ENCODE assay signal across 10 cellular contexts in the genomic region with DNA sequence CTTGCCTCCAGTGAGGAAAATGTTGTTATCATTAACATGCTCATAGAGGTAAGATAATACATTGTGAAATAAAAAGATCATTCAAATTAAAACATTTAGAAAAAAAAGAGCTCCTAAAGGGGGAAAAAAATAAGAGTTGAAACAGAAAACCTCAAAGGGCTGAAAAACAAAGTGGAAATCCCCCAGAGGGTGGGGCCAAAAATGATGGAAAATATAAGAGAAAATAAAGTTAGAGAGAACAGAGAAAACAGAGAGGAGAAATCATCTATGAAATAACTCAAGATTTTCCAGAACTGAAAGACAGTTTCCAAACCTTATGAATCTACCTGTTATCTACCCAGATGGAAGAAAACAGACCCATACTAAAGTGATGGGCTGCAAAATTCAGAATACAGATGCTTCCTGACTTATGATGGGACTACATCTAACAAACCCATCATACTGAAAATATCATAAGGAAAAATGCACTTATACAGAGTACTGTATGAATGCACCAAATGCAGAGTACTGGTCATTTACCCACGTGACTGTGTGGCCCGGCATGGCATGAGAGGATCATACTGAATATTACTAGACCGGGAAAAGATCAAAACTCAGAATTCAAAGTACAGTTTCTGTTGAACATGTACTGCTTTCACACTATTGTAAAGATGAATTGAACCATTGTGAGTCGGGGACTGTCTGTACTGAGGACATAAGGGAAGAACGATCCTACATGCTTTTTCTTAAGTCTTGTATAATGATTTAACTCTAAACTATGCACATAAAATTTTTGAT. TPM values are rescaled to one million over a fixed set of nuclear protein-coding genes. Genes with fewer than 3 reads are reported as not detected.
A peak's percentile ranks its signal among the peaks of the same experiment; 100 is the strongest.
DNase-seq lines count a peak whose midpoint lies in the region; ATAC-seq, FAIRE-seq and TF ChIP-seq lines count a peak whose summit lies in the region.
"Had no signal": no experiment of that assay in that cellular context is flagged by ENCODE, and none has a peak within 500 bp of the region (broad histone marks: within the 10 kb centered on the region; RNA-seq: fewer than 3 reads in every experiment).

No MANE protein-coding gene starts in this region.

- no peak for ATAC-seq in GM23338

- H3K14ac ChIP-seq in H1 (ENCODE audit: insufficient read length), result no peak overlapping the region

- 88% methylated on average over 5 of the region's 5 CpGs; no CpG with 5 or more reads in 1 of the 2 experiments for WGBS in H1 (ENCODE audit: extremely low coverage in 1 of 2, insufficient coverage in 1 of 2, insufficient read length in 1 of 2, insufficient replicate concordance in 2 of 2, low coverage in 1 of 2, low lambda C conversion rate in 2 of 2, missing lambda C conversion rate in 1 of 2), 2 experiments

- no peak for TF ChIP-seq POLR2A in H1 (IDR thresholded peaks at IDR 0.05; ENCODE audit: control extremely low read depth in 1 of 2, low read depth in 2 of 2, low read length in 2 of 2)
- no peak for TF ChIP-seq POLR2A in GM12891 (IDR thresholded peaks at IDR 0.05; ENCODE audit: low read depth, low read length)

- peaks cover 7% of the 10 kb centered on the region for H3K79me1 ChIP-seq in H1 (ENCODE audit: low read depth, low read length)

- H3K56ac ChIP-seq in H1 (replicated peaks; ENCODE audit: insufficient read length, low read depth, low read length), result no peak overlapping the region

- no peak for TF ChIP-seq RAD21 in H1 (IDR thresholded peaks at IDR 0.05 in 1 of 2, conservative IDR thresholded peaks at IDR 0.05 in 1 of 2; ENCODE audit: low read depth in 2 of 2, low read length in 2 of 2)

- H4K20me1 ChIP-seq in GM23338 (replicated peaks; ENCODE audit: insufficient read depth), result peaks cover 49% of the 10 kb centered on the region
- H4K20me1 ChIP-seq in H1 (replicated peaks in 1 of 2; ENCODE audit: control insufficient read depth in 1 of 2, insufficient read depth in 2 of 2, low read length in 2 of 2), result peaks cover 2 to 13% of the 10 kb centered on the region in 2 experiments

- no peak overlapping the region for H2BK120ac ChIP-seq in H1 (replicated peaks; ENCODE audit: low read depth, low read length)

- H3K27ac Mint-ChIP-seq in GM23338, result peak overlapping the region; percentile 60; the same call in 1 of the 2 replicates

- H3K27ac ChIP-seq in GM23338 (ENCODE audit: low read depth) (peak overlapping the region; percentile 65), H1 (ENCODE audit: low read depth, low read length) (no peak overlapping the region), parathyroid adenoma (no peak overlapping the region)

- H3K23ac ChIP-seq in H1 (ENCODE audit: insufficient read length), result no peak overlapping the region

- peaks cover 3% of the 10 kb centered on the region for H3K27me3 Mint-ChIP-seq in GM23338 (ENCODE audit: insufficient read depth, low read depth, poor library complexity)

- peaks cover 45% of the 10 kb centered on the region for H3K36me3 ChIP-seq in GM23338 (ENCODE audit: insufficient read depth)
- peaks cover 7 to 63% (median 41%) of the 10 kb centered on the region in 4 experiments for H3K36me3 ChIP-seq in H1 (ENCODE audit: control insufficient read depth in 2 of 4, insufficient read depth in 4 of 4, low read length in 3 of 4)
- H3K36me3 ChIP-seq in parathyroid adenoma (ENCODE audit: control insufficient read depth, insufficient read depth, low read length), result no peaks in the 10 kb centered on the region

- H3K18ac ChIP-seq in H1 (ENCODE audit: extremely low read depth, low read length), result no peak overlapping the region

- H2BK12ac ChIP-seq in H1 (ENCODE audit: low read depth, low read length), result no peak overlapping the region

- H3K27me3 ChIP-seq in GM23338 (ENCODE audit: insufficient read depth) (no peaks in the 10 kb centered on the region), H1 (replicated peaks in 1 of 4; ENCODE audit: control insufficient read depth in 3 of 4, extremely low read depth in 1 of 4, insufficient read depth in 3 of 4, low read length in 3 of 4) (no peaks in the 10 kb centered on the region), parathyroid adenoma (ENCODE audit: control insufficient read depth, insufficient read depth, low read length) (no peaks in the 10 kb centered on the region)

- peaks cover 7% of the 10 kb centered on the region; the same call in 1 of the 2 replicates for H3K23me2 ChIP-seq in H1 (ENCODE audit: low read depth, low read length)

- H3K4me1 Mint-ChIP-seq in GM23338, result peaks cover 44% of the 10 kb centered on the region

- H3K4me1 ChIP-seq in GM23338 (ENCODE audit: insufficient read depth) (peaks cover 45% of the 10 kb centered on the region), H1 (replicated peaks in 1 of 4; ENCODE audit: control insufficient read depth in 3 of 4, insufficient read depth in 4 of 4, low read length in 3 of 4) (peaks cover 2 to 15% (median 4%) of the 10 kb centered on the region in 4 experiments; a peak in 5 of 7 replicates), parathyroid adenoma (peaks cover 21% of the 10 kb centered on the region)

- H3K9ac ChIP-seq in H1 (replicated peaks in 1 of 4; ENCODE audit: extremely low read depth in 1 of 4, low read depth in 3 of 4, low read length in 3 of 4), result no peak overlapping the region
- H3K9ac ChIP-seq in parathyroid adenoma, result no peak overlapping the region

- no peaks in the 10 kb centered on the region for H3K9me2 ChIP-seq in GM23338 (ENCODE audit: insufficient read depth)

- POLR2A ChIA-PET in H1 (lab: Charles Lee; ENCODE audit: partially characterized antibody), result interaction anchor here (0.6 to 2.5 kb wide), 4 partner anchors 13 to 138 kb away, joined by 3 to 10 read pairs (median 5); no protein-coding TSS in a partner anchor

- in situ Hi-C loops in SK-MEL-5 (cut with HindIII; ENCODE audit: low pct_unique_long_range_greater_than_20kb, low sequenced_read_pairs), result no loop called here

- H4K8ac ChIP-seq in H1 (ENCODE audit: extremely low read depth, insufficient read depth, low read length), result no peak overlapping the region

- DNase-seq in GM23338 (ENCODE audit: low spot score), result no peak
- DNase-seq in SK-MEL-5 (ENCODE audit: low read depth, low spot score), result peak; percentile 10
- no peak for DNase-seq in H1 (ENCODE audit: low read depth in 1 of 2, low spot score in 2 of 2)
- DNase-seq in mucosa of gallbladder (ENCODE audit: low spot score), result no peak
- no peak for DNase-seq in GM12891 (ENCODE audit: insufficient read length, low spot score)
- DNase-seq in NCI-H1105 (lab: John Stamatoyannopoulos, UW), result no peak
- DNase-seq: activated gamma-delta T cell treated with Interleukin-2 at 50 U/mL for 16 hours, GOT3 had no signal

- H2BK5ac ChIP-seq in H1 (ENCODE audit: low read depth, low read length), result no peak overlapping the region

- H3K9me3 Mint-ChIP-seq in GM23338, result no peaks in the 10 kb centered on the region

- no peak overlapping the region for H4K91ac ChIP-seq in H1 (replicated peaks; ENCODE audit: insufficient read length, low read length)

- no peak for TF ChIP-seq EP300 in H1 (IDR thresholded peaks at IDR 0.05; ENCODE audit: borderline replicate concordance in 1 of 2, low read depth in 2 of 2, low read length in 2 of 2)

- H2AFZ ChIP-seq in GM23338 (no peak overlapping the region), H1 (ENCODE audit: low read length) (no peak overlapping the region), parathyroid adenoma (no peak overlapping the region)

- H3K4me3 ChIP-seq in GM23338 (peak overlapping the region; percentile 75), H1 (ENCODE audit: extremely low read depth in 1 of 4, insufficient read depth in 2 of 4, low read depth in 3 of 4, low read length in 4 of 4) (peak overlapping the region in 2 of 4 experiments; percentile 31 to 48; a peak in 3 of 8 replicates), parathyroid adenoma (ENCODE audit: low read depth, low read length) (no peak overlapping the region)

- H3K9me3 ChIP-seq in H1 (ENCODE audit: insufficient read depth in 2 of 2, low read depth in 1 of 2, low read length in 1 of 2) (no peaks in the 10 kb centered on the region), parathyroid adenoma (ENCODE audit: control insufficient read depth, low read length) (no peaks in the 10 kb centered on the region)

- H3K4ac ChIP-seq in H1 (replicated peaks; ENCODE audit: insufficient read length, low read depth, low read length), result peak overlapping the region; percentile 86

- H2BK15ac ChIP-seq in H1 (ENCODE audit: low read length), result no peak overlapping the region

- H4K5ac ChIP-seq in H1 (ENCODE audit: insufficient read length, low read depth, low read length), result no peak overlapping the region

- no peak for FAIRE-seq in H1 (lab: Jason Lieb, UNC)
- no peak for FAIRE-seq in GM12891 (lab: Jason Lieb, UNC)
- FAIRE-seq: RCC 7860 had no signal

- H2BK20ac ChIP-seq in H1 (ENCODE audit: low read length), result no peak overlapping the region

- H3F3A ChIP-seq in GM23338 (replicated peaks; ENCODE audit: low read depth), result no peaks in the 10 kb centered on the region

- H3K4me3 Mint-ChIP-seq in GM23338, result peak overlapping the region; percentile 42

- H2AK5ac ChIP-seq in H1 (ENCODE audit: low read depth, low read length), result no peak overlapping the region

- H3K79me2 ChIP-seq in GM23338 (replicated peaks; ENCODE audit: insufficient read depth) (peaks cover 82% of the 10 kb centered on the region), H1 (ENCODE audit: control insufficient read depth in 1 of 2, insufficient read depth in 2 of 2, low read length in 2 of 2) (peaks cover 20 to 74% of the 10 kb centered on the region in 2 experiments), parathyroid adenoma (peaks cover 31% of the 10 kb centered on the region)

- TF ChIP-seq CTCF in GM23338 (conservative IDR thresholded peaks at IDR 0.05; ENCODE audit: low read depth in 2 of 2) (no peak), H1 (IDR thresholded peaks at IDR 0.05; ENCODE audit: control extremely low read depth in 1 of 3, insufficient read depth in 1 of 3, low read depth in 1 of 3, low read length in 3 of 3) (no peak), parathyroid adenoma (IDR thresholded peaks at IDR 0.05) (no peak)

- CTCF ChIA-PET in H1 (lab: Charles Lee; ENCODE audit: partially characterized antibody), result interaction anchor here (0.6 to 1.8 kb wide), 5 partner anchors 10 to 1802 kb away, joined by 3 to 6 read pairs (median 4); no protein-coding TSS in a partner anchor

- peaks cover 67% of the 10 kb centered on the region for H3K36me3 Mint-ChIP-seq in GM23338 (ENCODE audit: low read depth)

- H3K4me2 ChIP-seq in GM23338 (peak overlapping the region; percentile 81), H1 (ENCODE audit: insufficient read depth in 1 of 2, low read depth in 2 of 2, low read length in 2 of 2) (peak overlapping the region; percentile 49 to 72), parathyroid adenoma (ENCODE audit: low read length) (peak overlapping the region; percentile 24)

RNA-seq across cellular contexts. Expression of a gene that starts 4.0 kb away (rescaled TPM):
- total RNA-seq in GM23338 (2014; rRNA removed; shearing (Covaris generic)), result 22.0 and 26.6 TPM in 2 replicates
- 7.2 and 7.9 TPM in 2 replicates for polyA plus RNA-seq in GM23338 (2016; fragmentation: Nextera tagmentation; extraction: Ambion mirVana)
- total RNA-seq in SK-MEL-5 (2014; rRNA removed; shearing (Covaris generic)), result 15.8 and 17.4 TPM in 2 replicates
- polyA plus RNA-seq in SK-MEL-5 (2015; cell fraction: cytosol; rRNA removed), result 7.2 and 9.2 TPM in 2 replicates
- 13.5 TPM in 2 replicates for polyA plus RNA-seq in SK-MEL-5 (2015; cell fraction: nucleus; rRNA removed)
- 20.5 and 21.0 TPM in 2 replicates for total RNA-seq in H1 (2021; fragmentation: NEBNext Ultra II Directional; extraction: Animal tissue kit (Norgen Biotek cat#: 25700))
- polyA plus RNA-seq in H1 (2011; rRNA removed), result 5.9 and 7.5 TPM in 2 replicates
- 7.7 TPM for polyA plus RNA-seq in H1 (2011; cell fraction: cytosol; rRNA removed)
- polyA plus RNA-seq in H1 (2011; cell fraction: nucleus; rRNA removed), result 6.5 TPM
- 8.0 to 12.5 TPM (median 9.3 TPM) in 4 replicates for polyA plus RNA-seq in H1 (2012, experiment 1 of 2)
- 1.4 TPM for polyA plus RNA-seq in H1 (2012, experiment 2 of 2)
- 10.2 TPM for polyA plus RNA-seq in H1 (2013, experiment 1 of 2)
- 9.3 TPM for polyA plus RNA-seq in H1 (2013, experiment 2 of 2)
- 17.3 and 22.3 TPM in 2 replicates for polyA minus RNA-seq in H1 (2011; rRNA and poly(A)+ RNA removed)
- polyA minus RNA-seq in H1 (2011; cell fraction: cytosol; rRNA and poly(A)+ RNA removed), result 12.2 TPM
- polyA minus RNA-seq in H1 (2011; cell fraction: nucleus; rRNA and poly(A)+ RNA removed), result 14.7 TPM
- 5.3 TPM for total RNA-seq in mucosa of gallbladder
- polyA plus RNA-seq in GM12891 (2012; ENCODE audit: low read depth, missing spikeins), result 5.2 TPM

RNA-seq across cellular contexts. Expression of a gene that starts 23.5 kb away (rescaled TPM):
- total RNA-seq in GM23338 (2014; rRNA removed; shearing (Covaris generic)), result 77.8 TPM in 2 replicates
- polyA plus RNA-seq in GM23338 (2016; fragmentation: Nextera tagmentation; extraction: Ambion mirVana) (23.7 and 27.8 TPM in 2 replicates), H1 (2011; rRNA removed) (42.5 and 61.9 TPM in 2 replicates)
- 43.1 and 47.8 TPM in 2 replicates for total RNA-seq in SK-MEL-5 (2014; rRNA removed; shearing (Covaris generic))
- 25.6 and 37.9 TPM in 2 replicates for polyA plus RNA-seq in SK-MEL-5 (2015; cell fraction: cytosol; rRNA removed)
- polyA plus RNA-seq in SK-MEL-5 (2015; cell fraction: nucleus; rRNA removed), result 177 and 191 TPM in 2 replicates
- 51.3 and 55.4 TPM in 2 replicates for total RNA-seq in H1 (2021; fragmentation: NEBNext Ultra II Directional; extraction: Animal tissue kit (Norgen Biotek cat#: 25700))
- polyA plus RNA-seq in H1 (2011; cell fraction: cytosol; rRNA removed), result 64.0 TPM
- 305 TPM for polyA plus RNA-seq in H1 (2011; cell fraction: nucleus; rRNA removed)
- polyA plus RNA-seq in H1 (2012, experiment 1 of 2), result 47.2 to 66.8 TPM (median 61.2 TPM) in 4 replicates
- 36.4 TPM for polyA plus RNA-seq in H1 (2012, experiment 2 of 2)
- polyA plus RNA-seq in H1 (2013, experiment 1 of 2), result 34.3 TPM
- polyA plus RNA-seq in H1 (2013, experiment 2 of 2), result 30.6 TPM
- polyA minus RNA-seq in H1 (2011; rRNA and poly(A)+ RNA removed), result 38.4 and 38.6 TPM in 2 replicates
- 27.2 TPM for polyA minus RNA-seq in H1 (2011; cell fraction: cytosol; rRNA and poly(A)+ RNA removed)
- 63.9 TPM for polyA minus RNA-seq in H1 (2011; cell fraction: nucleus; rRNA and poly(A)+ RNA removed)
- 71.8 TPM for total RNA-seq in mucosa of gallbladder
- polyA plus RNA-seq in GM12891 (2012; ENCODE audit: low read depth, missing spikeins), result 39.9 TPM

RNA-seq across cellular contexts. Expression of a gene that starts 38.5 kb away (rescaled TPM):
- total RNA-seq in GM23338 (2014; rRNA removed; shearing (Covaris generic)), result 10.9 and 12.6 TPM in 2 replicates
- polyA plus RNA-seq in GM23338 (2016; fragmentation: Nextera tagmentation; extraction: Ambion mirVana) (4.9 and 5.6 TPM in 2 replicates), H1 (2011; rRNA removed) (15.6 and 17.2 TPM in 2 replicates)
- total RNA-seq in SK-MEL-5 (2014; rRNA removed; shearing (Covaris generic)), result 31.4 and 32.7 TPM in 2 replicates
- polyA plus RNA-seq in SK-MEL-5 (2015; cell fraction: cytosol; rRNA removed), result 18.2 and 21.8 TPM in 2 replicates
- 35.0 and 50.3 TPM in 2 replicates for polyA plus RNA-seq in SK-MEL-5 (2015; cell fraction: nucleus; rRNA removed)
- 10.5 and 11.5 TPM in 2 replicates for total RNA-seq in H1 (2021; fragmentation: NEBNext Ultra II Directional; extraction: Animal tissue kit (Norgen Biotek cat#: 25700))
- 12.7 TPM for polyA plus RNA-seq in H1 (2011; cell fraction: cytosol; rRNA removed)
- polyA plus RNA-seq in H1 (2011; cell fraction: nucleus; rRNA removed), result 22.3 TPM
- polyA plus RNA-seq in H1 (2012, experiment 1 of 2), result 9.5 to 13.6 TPM (median 12.0 TPM) in 4 replicates
- polyA plus RNA-seq in H1 (2012, experiment 2 of 2), result 18.2 TPM
- 7.7 TPM for polyA plus RNA-seq in H1 (2013, experiment 1 of 2)
- polyA plus RNA-seq in H1 (2013, experiment 2 of 2), result 7.4 TPM
- polyA minus RNA-seq in H1 (2011; rRNA and poly(A)+ RNA removed), result 19.4 and 23.2 TPM in 2 replicates
- polyA minus RNA-seq in H1 (2011; cell fraction: cytosol; rRNA and poly(A)+ RNA removed), result 12.9 TPM
- polyA minus RNA-seq in H1 (2011; cell fraction: nucleus; rRNA and poly(A)+ RNA removed), result 29.9 TPM
- 23.2 TPM for total RNA-seq in mucosa of gallbladder
- 7.4 TPM for polyA plus RNA-seq in GM12891 (2012; ENCODE audit: low read depth, missing spikeins)

RNA-seq across cellular contexts. Expression of a gene that starts 38.6 kb away (rescaled TPM):
- total RNA-seq in GM23338 (2014; rRNA removed; shearing (Covaris generic)), result 1.5 and 1.7 TPM in 2 replicates
- polyA plus RNA-seq in GM23338 (2016; fragmentation: Nextera tagmentation; extraction: Ambion mirVana), result 0.54 and 1.7 TPM in 2 replicates
- total RNA-seq in SK-MEL-5 (2014; rRNA removed; shearing (Covaris generic)), result 1.2 and 1.4 TPM in 2 replicates
- polyA plus RNA-seq in SK-MEL-5 (2015; cell fraction: cytosol; rRNA removed), result 1.3 and 2.0 TPM in 2 replicates
- not detected in 2 replicates for polyA plus RNA-seq in SK-MEL-5 (2015; cell fraction: nucleus; rRNA removed)
- 1.3 and 1.5 TPM in 2 replicates for total RNA-seq in H1 (2021; fragmentation: NEBNext Ultra II Directional; extraction: Animal tissue kit (Norgen Biotek cat#: 25700))
- polyA plus RNA-seq in H1 (2011; rRNA removed), result 0.19 and 0.42 TPM in 2 replicates
- 0.84 TPM for polyA plus RNA-seq in H1 (2011; cell fraction: cytosol; rRNA removed)
- polyA plus RNA-seq in H1 (2011; cell fraction: nucleus; rRNA removed), result 0.39 TPM
- 0.44 to 1.5 TPM (median 0.61 TPM) in 4 replicates for polyA plus RNA-seq in H1 (2012, experiment 1 of 2)
- polyA plus RNA-seq in H1 (2012, experiment 2 of 2), result 0.13 TPM
- polyA plus RNA-seq in H1 (2013, experiment 1 of 2), result 0.55 TPM
- 0.40 TPM for polyA plus RNA-seq in H1 (2013, experiment 2 of 2)
- 1.1 TPM in 1 of 2 replicates, not detected in the other for polyA minus RNA-seq in H1 (2011; rRNA and poly(A)+ RNA removed)
- polyA minus RNA-seq in H1 (2011; cell fraction: cytosol; rRNA and poly(A)+ RNA removed), result not detected
- polyA minus RNA-seq in H1 (2011; cell fraction: nucleus; rRNA and poly(A)+ RNA removed), result 1.9 TPM
- total RNA-seq in mucosa of gallbladder, result 2.6 TPM
- polyA plus RNA-seq in GM12891 (2012; ENCODE audit: low read depth, missing spikeins), result 0.21 TPM

Comparison
In these comparisons a context has a peak if more than half of its experiments do, and no peak if none do; other contexts are left out.
1. H3K4me2 ChIP-seq: peak in every context shown above with its lines; median percentile 81 in GM23338; 60 in H1; 24 in parathyroid adenoma.